ENCODE assay signal across 10 cellular contexts in the genomic region with DNA sequence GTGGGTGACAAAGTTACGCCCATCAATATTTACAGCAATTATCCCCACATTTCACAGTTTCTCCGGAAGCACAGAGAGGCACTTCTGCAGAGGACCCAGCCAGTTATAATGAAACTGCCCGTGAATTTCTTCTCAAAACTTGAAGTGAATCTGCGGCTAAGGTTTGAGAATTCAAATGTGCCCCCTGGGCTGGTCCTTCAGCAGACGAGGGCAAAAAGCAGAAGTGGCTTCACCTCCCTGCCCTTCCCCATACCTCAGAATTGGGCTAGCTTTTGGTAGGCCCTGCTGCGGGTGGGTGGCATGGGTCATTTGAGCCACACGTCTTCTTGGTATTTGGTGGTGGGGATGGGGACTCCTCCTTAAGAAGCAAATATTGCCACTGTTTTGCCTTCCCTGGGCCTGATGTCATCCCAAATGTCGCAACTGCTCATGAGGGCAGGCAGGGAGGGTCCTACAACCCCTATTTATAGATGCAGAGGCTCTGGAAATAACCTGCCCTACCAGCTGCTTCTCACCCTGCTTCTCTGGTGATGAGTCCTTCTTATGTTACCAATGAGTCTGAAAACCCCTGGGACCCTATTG. TPM values are rescaled to one million over a fixed set of nuclear protein-coding genes. Genes with fewer than 3 reads are reported as not detected.
DNase-seq lines count a peak whose midpoint lies in the region; ATAC-seq and TF ChIP-seq lines count a peak whose summit lies in the region.
"Had no signal": no experiment of that assay in that cellular context is flagged by ENCODE, and none has a peak within 500 bp of the region (broad histone marks: within the 10 kb centered on the region; RNA-seq: fewer than 3 reads in every experiment).

No MANE protein-coding gene starts in this region.

- DNase-seq in esophagus muscularis mucosa (ENCODE audit: extremely low spot score), result peak; percentile 89
- DNase-seq in PC-9, result no peak
- DNase-seq in AG20443 (ENCODE audit: low spot score), result no peak
- no peak for DNase-seq in occipital lobe (lab: John Stamatoyannopoulos, UW)
- no peak for DNase-seq in NCI-H2196 (lab: John Stamatoyannopoulos, UW; ENCODE audit: unreplicated experiment)
- DNase-seq: DMS 273 treated with DMSO at 0.1 percent for 48 hours; stimulated activated naive CD4-positive, alpha-beta T cell treated with Interleukin-2 at 50 U/mL for 16 hours had no signal

- H3K9me3 ChIP-seq in esophagus muscularis mucosa, result peaks cover 0 to 4% (median 0%) of the 10 kb centered on the region in 4 donors
- no peaks in the 10 kb centered on the region for H3K9me3 ChIP-seq in PC-9 (ENCODE audit: insufficient read depth, low read depth)

- BruUV-seq in PC-9 (replicated peaks; lab: Mats Ljungman, UMichigan), result no TSS peak

- WGBS in esophagus muscularis mucosa, result 77% methylated on average over 5 of the region's 8 CpGs

- no peaks in the 10 kb centered on the region for H3F3A ChIP-seq in PC-9 (ENCODE audit: insufficient read depth, low read depth)

- intact Hi-C loops in esophagus muscularis mucosa (cut with DNase I) (no loop called here), PC-9 (cut with micrococcal nuclease; ENCODE audit: unreplicated experiment) (no loop called here)

- H3K4me3 ChIP-seq in esophagus muscularis mucosa, result no peak overlapping the region
- no peak overlapping the region for H3K4me3 ChIP-seq in PC-9

- no peak for TF ChIP-seq CTCF in esophagus muscularis mucosa (IDR thresholded peaks at IDR 0.05)
- TF ChIP-seq CTCF in PC-9 (conservative IDR thresholded peaks at IDR 0.05), result no peak

- H3K79me2 ChIP-seq in PC-9 (ENCODE audit: low read depth), result no peaks in the 10 kb centered on the region

- no peaks in the 10 kb centered on the region for H3K4me1 ChIP-seq in esophagus muscularis mucosa
- no peaks in the 10 kb centered on the region for H3K4me1 ChIP-seq in PC-9 (replicated peaks; ENCODE audit: insufficient read depth)

- H3K4me2 ChIP-seq in PC-9, result no peak overlapping the region

- TF ChIP-seq POLR2A in esophagus muscularis mucosa (IDR thresholded peaks at IDR 0.05; ENCODE audit: low read depth), result no peak

- H3K27me3 ChIP-seq in esophagus muscularis mucosa (peaks cover 0 to 19% (median 0%) of the 10 kb centered on the region in 4 donors), PC-9 (ENCODE audit: insufficient read depth, low read depth) (peaks cover 42% of the 10 kb centered on the region)

- no peaks in the 10 kb centered on the region for H3K9me2 ChIP-seq in PC-9 (ENCODE audit: insufficient read depth)

- H4K20me1 ChIP-seq in PC-9 (ENCODE audit: insufficient read depth), result no peaks in the 10 kb centered on the region

- POLR2A ChIA-PET in PC-9 (lab: Charles Lee; ENCODE audit: unreplicated experiment), result no interaction called here

- no peak overlapping the region for H3K27ac ChIP-seq in esophagus muscularis mucosa (replicated peaks in 1 of 4)
- no peak overlapping the region for H3K27ac ChIP-seq in PC-9

- H3K36me3 ChIP-seq in esophagus muscularis mucosa, result no peaks in the 10 kb centered on the region
- H3K36me3 ChIP-seq in PC-9 (ENCODE audit: low read depth), result no peaks in the 10 kb centered on the region

- no peak overlapping the region for H2AFZ ChIP-seq in PC-9

- CTCF ChIA-PET in PC-9 (lab: Charles Lee), result no interaction called here

- TF ChIP-seq EP300 in esophagus muscularis mucosa (IDR thresholded peaks at IDR 0.05), result no peak

- ATAC-seq in GM18498 (IDR thresholded peaks at IDR 0.05; ENCODE audit: unreplicated experiment), result peak; percentile 55
- peak; percentile 44 for ATAC-seq in GM21423 (IDR thresholded peaks at IDR 0.05; ENCODE audit: unreplicated experiment)
- peak; percentile 36 for ATAC-seq in HG03460 (IDR thresholded peaks at IDR 0.05; ENCODE audit: unreplicated experiment)

RNA-seq across cellular contexts. Expression of gene WDFY4, which starts 16.6 kb away (rescaled TPM):
- total RNA-seq in esophagus muscularis mucosa (1 to 10 TPM; 2.3 to 7.3 (median 5.2) TPM), PC-9 (2021) (not detected in 2 replicates), occipital lobe (0.94 TPM)
